Comparison of ENCODE assay signal across 16 cellular contexts in the genomic region with DNA sequence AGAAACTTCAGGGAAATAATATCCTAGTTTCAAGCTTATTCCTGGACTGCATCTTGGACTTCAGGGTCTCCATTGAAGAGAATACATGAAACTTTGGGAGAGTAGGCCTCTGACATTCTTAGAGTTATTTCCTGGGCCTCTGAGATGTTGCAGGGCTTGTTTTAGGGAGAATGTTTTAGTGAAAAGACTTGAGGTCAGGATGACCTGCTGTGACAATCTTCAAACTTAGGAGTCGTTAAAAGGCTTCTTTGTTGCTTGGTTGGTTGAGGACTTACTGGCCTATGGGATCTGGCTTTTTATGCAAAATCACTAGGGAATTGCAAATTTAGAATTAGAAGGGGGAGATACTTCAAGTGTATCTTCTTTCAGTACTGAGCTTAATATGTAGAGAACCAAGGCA.
"Had no signal": no experiment of that assay in that cellular context is flagged by ENCODE, and none has a peak within 500 bp of the region (broad histone marks: within the 10 kb centered on the region; RNA-seq: fewer than 3 reads in every experiment).

No MANE protein-coding gene starts in this region.

- H3K9me3 ChIP-seq: ascending aorta, gastroesophageal sphincter, heart right ventricle, mucosa of descending colon, right atrium auricular region, thyroid gland had no signal

- H3K36me3 ChIP-seq: ascending aorta, gastroesophageal sphincter, heart right ventricle, right atrium auricular region, thyroid gland had no signal

- ATAC-seq: activated naive CD8-positive, alpha-beta T cell treated with anti-CD3 and anti-CD28 coated beads, Interleukin-2, amount 50 U/mL, for 24 hours; activated T-helper 17 cell treated with anti-CD3 and anti-CD28 coated beads, Interleukin-2, amount 50 U/mL, for 72 hours; heart right ventricle; mucosa of descending colon; naive thymus-derived CD4-positive, alpha-beta T cell had no signal

- H3K36me3 Mint-ChIP-seq: naive thymus-derived CD4-positive, alpha-beta T cell; stimulated activated naive B cell treated with anti-CD40 and anti-IgM and Interleukin-4, amounts not matched to agents 10 μg/mL and 1 μg/mL and 100 μg/mL, for 72 hours had no signal

- DNase-seq: activated CD4-positive, alpha-beta T cell treated with anti-CD3 and anti-CD28 coated beads, Interleukin-2, amount 50 U/mL, for 4 hours; activated CD4-positive, CD25-positive, alpha-beta regulatory T cell treated with anti-CD3 and anti-CD28 coated beads, Interleukin-2, amount 50 U/mL, for 72 hours; activated naive CD4-positive, alpha-beta T cell treated with Interleukin-2 at 50 U/mL for 16 hours; activated naive CD8-positive, alpha-beta T cell treated with anti-CD3 and anti-CD28 coated beads, Interleukin-2, amount 50 U/mL, for 24 hours; activated T-cell treated with anti-CD3 and anti-CD28 coated beads for 4 hours; erythroblast; heart right ventricle; mucosa of descending colon; naive thymus-derived CD4-positive, alpha-beta T cell; stimulated activated CD4-positive, alpha-beta T cell treated with anti-CD3 and anti-CD28 coated beads, Interleukin-2, amount 100 ng/mL, for 48 hours; stimulated activated naive B cell treated with anti-CD40 and anti-IgM and Interleukin-4, amounts not matched to agents 10 μg/mL and 1 μg/mL and 100 μg/mL, for 72 hours; thyroid gland had no signal

- H3K27me3 Mint-ChIP-seq: activated naive CD8-positive, alpha-beta T cell treated with anti-CD3 and anti-CD28 coated beads, Interleukin-2, amount 50 U/mL, for 24 hours; activated T-helper 17 cell treated with anti-CD3 and anti-CD28 coated beads, Interleukin-2, amount 50 U/mL, for 72 hours; naive thymus-derived CD4-positive, alpha-beta T cell had no signal

- H3K9me3 Mint-ChIP-seq: stimulated activated naive B cell treated with anti-CD40 and anti-IgM and Interleukin-4, amounts not matched to agents 10 μg/mL and 1 μg/mL and 100 μg/mL, for 72 hours had no signal

- H3K4me1 ChIP-seq: ascending aorta, gastroesophageal sphincter, right atrium auricular region, thyroid gland had no signal

- H3K27ac ChIP-seq: ascending aorta, gastroesophageal sphincter, heart right ventricle, right atrium auricular region, thyroid gland had no signal

- H3K27ac Mint-ChIP-seq: activated naive CD8-positive, alpha-beta T cell treated with anti-CD3 and anti-CD28 coated beads, Interleukin-2, amount 50 U/mL, for 24 hours; activated T-helper 17 cell treated with anti-CD3 and anti-CD28 coated beads, Interleukin-2, amount 50 U/mL, for 72 hours; naive thymus-derived CD4-positive, alpha-beta T cell; stimulated activated naive B cell treated with anti-CD40 and anti-IgM and Interleukin-4, amounts not matched to agents 10 μg/mL and 1 μg/mL and 100 μg/mL, for 72 hours had no signal

- H3K27me3 ChIP-seq: ascending aorta, gastroesophageal sphincter, heart right ventricle, right atrium auricular region, thyroid gland had no signal

- H3K4me3 Mint-ChIP-seq: activated naive CD8-positive, alpha-beta T cell treated with anti-CD3 and anti-CD28 coated beads, Interleukin-2, amount 50 U/mL, for 24 hours; activated T-helper 17 cell treated with anti-CD3 and anti-CD28 coated beads, Interleukin-2, amount 50 U/mL, for 72 hours; naive thymus-derived CD4-positive, alpha-beta T cell; stimulated activated naive B cell treated with anti-CD40 and anti-IgM and Interleukin-4, amounts not matched to agents 10 μg/mL and 1 μg/mL and 100 μg/mL, for 72 hours had no signal

- H3K4me1 Mint-ChIP-seq: activated naive CD8-positive, alpha-beta T cell treated with anti-CD3 and anti-CD28 coated beads, Interleukin-2, amount 50 U/mL, for 24 hours; activated T-helper 17 cell treated with anti-CD3 and anti-CD28 coated beads, Interleukin-2, amount 50 U/mL, for 72 hours; naive thymus-derived CD4-positive, alpha-beta T cell; stimulated activated naive B cell treated with anti-CD40 and anti-IgM and Interleukin-4, amounts not matched to agents 10 μg/mL and 1 μg/mL and 100 μg/mL, for 72 hours had no signal

- H3K4me3 ChIP-seq: ascending aorta, gastroesophageal sphincter, heart right ventricle, mucosa of descending colon, right atrium auricular region, thyroid gland had no signal
